Comparison of ENCODE assay signal across 9 cellular contexts in genomic region chr17:10875984-10876555, GRCh38. TPM values are rescaled to one million over a fixed set of nuclear protein-coding genes. Genes with fewer than 3 reads are reported as not detected.
DNase-seq lines count a peak whose midpoint lies in the region; ATAC-seq and TF ChIP-seq lines count a peak whose summit lies in the region.
"Had no signal": no experiment of that assay in that cellular context is flagged by ENCODE, and none has a peak within 500 bp of the region (broad histone marks: within the 10 kb centered on the region; RNA-seq: fewer than 3 reads in every experiment).

No MANE protein-coding gene starts in this region.

- intact Hi-C loops in colonic mucosa (cut with DNase I): loop anchor here (5.0 kb wide), 3 partner anchors 421 to 1061 kb away; no protein-coding TSS in a partner anchor

- H3K4me1 ChIP-seq in colonic mucosa: no peaks in the 10 kb centered on the region
- H3K4me1 ChIP-seq in lung (ENCODE audit: control insufficient read depth in 2 of 2, insufficient read depth in 2 of 2, low read length in 2 of 2): no peaks in the 10 kb centered on the region
- no peaks in the 10 kb centered on the region for H3K4me1 ChIP-seq in upper lobe of left lung

- no peak for TF ChIP-seq EP300 in upper lobe of left lung (IDR thresholded peaks at IDR 0.05)

- no peaks in the 10 kb centered on the region for H3K27me3 ChIP-seq in H7 (ENCODE audit: control insufficient read depth, insufficient read depth, low read length)
- H3K27me3 ChIP-seq in colonic mucosa: no peaks in the 10 kb centered on the region
- no peaks in the 10 kb centered on the region for H3K27me3 ChIP-seq in lung (ENCODE audit: control insufficient read depth, insufficient read depth)
- no peaks in the 10 kb centered on the region for H3K27me3 ChIP-seq in upper lobe of left lung

- H3K27ac ChIP-seq in colonic mucosa (no peak overlapping the region), lung (ENCODE audit: low read depth in 1 of 2, low read length in 1 of 2) (no peak overlapping the region), upper lobe of left lung (no peak overlapping the region)

- DNase-seq in COLO668 (lab: John Stamatoyannopoulos, UW; ENCODE audit: unreplicated experiment) (peak; percentile 21), H7 (peak; percentile 46), RPMI8226 (peak; percentile 27), colonic mucosa (peak; percentile 62), lung (ENCODE audit: low spot score) (peak; percentile 33), upper lobe of left lung (peak; percentile 26 to 36), NCI-H187 treated with DMSO at 0.1 percent for 48 hours (lab: John Stamatoyannopoulos, UW) (no peak)
- DNase-seq in stimulated activated naive CD4-positive, alpha-beta T cell treated with Interleukin-2 at 50 U/mL for 16 hours (lab: John Stamatoyannopoulos, UW): no peak

- TF ChIP-seq CTCF in colonic mucosa (IDR thresholded peaks at IDR 0.05) (peak; percentile 44), lung (IDR thresholded peaks at IDR 0.05; ENCODE audit: control extremely low read depth, extremely low read depth) (peak; percentile 29), upper lobe of left lung (IDR thresholded peaks at IDR 0.05) (peak in 4 of 6 experiments; percentile 23 to 66 (median 49))

- ATAC-seq in lung (ENCODE audit: insufficient read depth, low FRiP score): no peak
- peak in 1 of 2 donors; percentile 68 for ATAC-seq in upper lobe of left lung (ENCODE audit: low FRiP score in 2 of 2)
- ATAC-seq: T-cell had no signal

- H3K4me3 ChIP-seq in H7 (ENCODE audit: insufficient read depth, low read depth, low read length) (no peak overlapping the region), colonic mucosa (no peak overlapping the region), lung (no peak overlapping the region), upper lobe of left lung (no peak overlapping the region)

- H3K36me3 ChIP-seq in H7 (replicated peaks; ENCODE audit: control insufficient read depth, insufficient read depth, low read length) (no peaks in the 10 kb centered on the region), colonic mucosa (no peaks in the 10 kb centered on the region), lung (ENCODE audit: control insufficient read depth in 2 of 2, insufficient read depth in 2 of 2, low read length in 2 of 2) (no peaks in the 10 kb centered on the region), upper lobe of left lung (no peaks in the 10 kb centered on the region)

- H3K9me3 ChIP-seq in colonic mucosa (no peaks in the 10 kb centered on the region), lung (ENCODE audit: control insufficient read depth in 2 of 2, insufficient read depth in 1 of 2, low read length in 1 of 2) (no peaks in the 10 kb centered on the region), upper lobe of left lung (no peaks in the 10 kb centered on the region)

- TF ChIP-seq POLR2A in upper lobe of left lung (IDR thresholded peaks at IDR 0.05): no peak

- H3K9ac ChIP-seq in colonic mucosa (ENCODE audit: low read depth in 2 of 2, low read length in 2 of 2): no peak overlapping the region

- 7 to 8% methylated on average over 7 of the region's 7 CpGs for WGBS in lung, 2 donors
- WGBS in upper lobe of left lung, 2 donors: 0 to 5% methylated on average over 5 to 7 of the region's 7 CpGs

RNA-seq across cellular contexts. Expression of gene PIRT, which starts 38.2 kb away (rescaled TPM):
- total RNA-seq in H7 (2014; rRNA removed; shearing (Covaris generic)): not detected in 2 replicates
- total RNA-seq in colonic mucosa: 1 to 10 TPM in 1 of 2 donors, under 1 TPM in 1; 0.40 to 1.5 TPM
- under 1 TPM in 1 of 2 donors, not detected in 1; 0.26 TPM for total RNA-seq in lung
- polyA plus RNA-seq in lung: not detected
- not detected for total RNA-seq in upper lobe of left lung
- total RNA-seq: T-cell had no signal

Comparison
In these comparisons a context has a peak if more than half of its experiments do, and no peak if none do; other contexts are left out.
1. DNase-seq: peak in COLO668 (single experiment), H7 (single experiment), RPMI8226 (single experiment), colonic mucosa (single experiment), lung (single experiment) and upper lobe of left lung (2 of 2); none in stimulated activated naive CD4-positive, alpha-beta T cell treated with Interleukin-2 at 50 U/mL for 16 hours (single experiment) and NCI-H187 treated with DMSO at 0.1 percent for 48 hours (single experiment).
2. Peak in every context shown above with its lines, with median percentiles within 50 percentile points of each other: CTCF ChIP-seq.